2 cellular contexts compared by ENCODE assay signal in genomic region chr22:26499188-26499703, GRCh38.
TF ChIP-seq lines count a peak whose summit lies in the region.

No MANE protein-coding gene starts in this region.

TF ChIP-seq in GM12878, 131 proteins besides CTCF, POLR2A, EP300 and RAD21:
- TF ChIP-seq MYC (IDR thresholded peaks at IDR 0.05; ENCODE audit: insufficient read depth, insufficient read length, insufficient replicate concordance, low read length, severe bottlenecking) (no peak), JUND (IDR thresholded peaks at IDR 0.05; ENCODE audit: low read depth, low read length) (no peak), ASH2L (IDR thresholded peaks at IDR 0.05; ENCODE audit: borderline replicate concordance, low read depth) (no peak), CREM (IDR thresholded peaks at IDR 0.05; ENCODE audit: low read depth) (no peak), BRCA1 (IDR thresholded peaks at IDR 0.05; ENCODE audit: low read depth, low read length) (no peak), USF2 (IDR thresholded peaks at IDR 0.05; ENCODE audit: borderline replicate concordance, low read depth, low read length) (no peak), HDAC6 (IDR thresholded peaks at IDR 0.05; ENCODE audit: unreplicated experiment) (no peak)
- TF ChIP-seq, protein P1, sequence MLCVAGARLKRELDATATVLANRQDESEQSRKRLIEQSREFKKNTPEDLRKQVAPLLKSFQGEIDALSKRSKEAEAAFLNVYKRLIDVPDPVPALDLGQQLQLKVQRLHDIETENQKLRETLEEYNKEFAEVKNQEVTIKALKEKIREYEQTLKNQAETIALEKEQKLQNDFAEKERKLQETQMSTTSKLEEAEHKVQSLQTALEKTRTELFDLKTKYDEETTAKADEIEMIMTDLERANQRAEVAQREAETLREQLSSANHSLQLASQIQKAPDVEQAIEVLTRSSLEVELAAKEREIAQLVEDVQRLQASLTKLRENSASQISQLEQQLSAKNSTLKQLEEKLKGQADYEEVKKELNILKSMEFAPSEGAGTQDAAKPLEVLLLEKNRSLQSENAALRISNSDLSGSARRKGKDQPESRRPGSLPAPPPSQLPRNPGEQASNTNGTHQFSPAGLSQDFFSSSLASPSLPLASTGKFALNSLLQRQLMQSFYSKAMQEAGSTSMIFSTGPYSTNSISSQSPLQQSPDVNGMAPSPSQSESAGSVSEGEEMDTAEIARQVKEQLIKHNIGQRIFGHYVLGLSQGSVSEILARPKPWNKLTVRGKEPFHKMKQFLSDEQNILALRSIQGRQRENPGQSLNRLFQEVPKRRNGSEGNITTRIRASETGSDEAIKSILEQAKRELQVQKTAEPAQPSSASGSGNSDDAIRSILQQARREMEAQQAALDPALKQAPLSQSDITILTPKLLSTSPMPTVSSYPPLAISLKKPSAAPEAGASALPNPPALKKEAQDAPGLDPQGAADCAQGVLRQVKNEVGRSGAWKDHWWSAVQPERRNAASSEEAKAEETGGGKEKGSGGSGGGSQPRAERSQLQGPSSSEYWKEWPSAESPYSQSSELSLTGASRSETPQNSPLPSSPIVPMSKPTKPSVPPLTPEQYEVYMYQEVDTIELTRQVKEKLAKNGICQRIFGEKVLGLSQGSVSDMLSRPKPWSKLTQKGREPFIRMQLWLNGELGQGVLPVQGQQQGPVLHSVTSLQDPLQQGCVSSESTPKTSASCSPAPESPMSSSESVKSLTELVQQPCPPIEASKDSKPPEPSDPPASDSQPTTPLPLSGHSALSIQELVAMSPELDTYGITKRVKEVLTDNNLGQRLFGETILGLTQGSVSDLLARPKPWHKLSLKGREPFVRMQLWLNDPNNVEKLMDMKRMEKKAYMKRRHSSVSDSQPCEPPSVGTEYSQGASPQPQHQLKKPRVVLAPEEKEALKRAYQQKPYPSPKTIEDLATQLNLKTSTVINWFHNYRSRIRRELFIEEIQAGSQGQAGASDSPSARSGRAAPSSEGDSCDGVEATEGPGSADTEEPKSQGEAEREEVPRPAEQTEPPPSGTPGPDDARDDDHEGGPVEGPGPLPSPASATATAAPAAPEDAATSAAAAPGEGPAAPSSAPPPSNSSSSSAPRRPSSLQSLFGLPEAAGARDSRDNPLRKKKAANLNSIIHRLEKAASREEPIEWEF (IDR thresholded peaks at IDR 0.05; ENCODE audit: insufficient replicate concordance, low read depth, low read length), result no peak
- TF ChIP-seq, protein P2, sequence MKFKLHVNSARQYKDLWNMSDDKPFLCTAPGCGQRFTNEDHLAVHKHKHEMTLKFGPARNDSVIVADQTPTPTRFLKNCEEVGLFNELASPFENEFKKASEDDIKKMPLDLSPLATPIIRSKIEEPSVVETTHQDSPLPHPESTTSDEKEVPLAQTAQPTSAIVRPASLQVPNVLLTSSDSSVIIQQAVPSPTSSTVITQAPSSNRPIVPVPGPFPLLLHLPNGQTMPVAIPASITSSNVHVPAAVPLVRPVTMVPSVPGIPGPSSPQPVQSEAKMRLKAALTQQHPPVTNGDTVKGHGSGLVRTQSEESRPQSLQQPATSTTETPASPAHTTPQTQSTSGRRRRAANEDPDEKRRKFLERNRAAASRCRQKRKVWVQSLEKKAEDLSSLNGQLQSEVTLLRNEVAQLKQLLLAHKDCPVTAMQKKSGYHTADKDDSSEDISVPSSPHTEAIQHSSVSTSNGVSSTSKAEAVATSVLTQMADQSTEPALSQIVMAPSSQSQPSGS (IDR thresholded peaks at IDR 0.05; ENCODE audit: low read length), result no peak
- TF ChIP-seq, protein P3, sequence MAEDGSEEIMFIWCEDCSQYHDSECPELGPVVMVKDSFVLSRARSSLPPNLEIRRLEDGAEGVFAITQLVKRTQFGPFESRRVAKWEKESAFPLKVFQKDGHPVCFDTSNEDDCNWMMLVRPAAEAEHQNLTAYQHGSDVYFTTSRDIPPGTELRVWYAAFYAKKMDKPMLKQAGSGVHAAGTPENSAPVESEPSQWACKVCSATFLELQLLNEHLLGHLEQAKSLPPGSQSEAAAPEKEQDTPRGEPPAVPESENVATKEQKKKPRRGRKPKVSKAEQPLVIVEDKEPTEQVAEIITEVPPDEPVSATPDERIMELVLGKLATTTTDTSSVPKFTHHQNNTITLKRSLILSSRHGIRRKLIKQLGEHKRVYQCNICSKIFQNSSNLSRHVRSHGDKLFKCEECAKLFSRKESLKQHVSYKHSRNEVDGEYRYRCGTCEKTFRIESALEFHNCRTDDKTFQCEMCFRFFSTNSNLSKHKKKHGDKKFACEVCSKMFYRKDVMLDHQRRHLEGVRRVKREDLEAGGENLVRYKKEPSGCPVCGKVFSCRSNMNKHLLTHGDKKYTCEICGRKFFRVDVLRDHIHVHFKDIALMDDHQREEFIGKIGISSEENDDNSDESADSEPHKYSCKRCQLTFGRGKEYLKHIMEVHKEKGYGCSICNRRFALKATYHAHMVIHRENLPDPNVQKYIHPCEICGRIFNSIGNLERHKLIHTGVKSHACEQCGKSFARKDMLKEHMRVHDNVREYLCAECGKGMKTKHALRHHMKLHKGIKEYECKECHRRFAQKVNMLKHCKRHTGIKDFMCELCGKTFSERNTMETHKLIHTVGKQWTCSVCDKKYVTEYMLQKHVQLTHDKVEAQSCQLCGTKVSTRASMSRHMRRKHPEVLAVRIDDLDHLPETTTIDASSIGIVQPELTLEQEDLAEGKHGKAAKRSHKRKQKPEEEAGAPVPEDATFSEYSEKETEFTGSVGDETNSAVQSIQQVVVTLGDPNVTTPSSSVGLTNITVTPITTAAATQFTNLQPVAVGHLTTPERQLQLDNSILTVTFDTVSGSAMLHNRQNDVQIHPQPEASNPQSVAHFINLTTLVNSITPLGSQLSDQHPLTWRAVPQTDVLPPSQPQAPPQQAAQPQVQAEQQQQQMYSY (CRISPR knock-in tag; IDR thresholded peaks at IDR 0.05), result no peak

TF ChIP-seq in HepG2, 621 proteins besides CTCF, POLR2A, EP300 and RAD21:
- no peak for TF ChIP-seq KIAA2018 (CRISPR knock-in tag; IDR thresholded peaks at IDR 0.05; ENCODE audit: borderline replicate concordance)
- peak; percentile 25 for TF ChIP-seq AGO2 (optimal IDR thresholded peaks at IDR 0.05; ENCODE audit: low read depth, low read length)
TF ChIP-seq in HepG2: peak in this region for 1.
